In genomic region chr11:131511794-131512193, GRCh38 we compare ENCODE assay signal across 8 cellular contexts.
A peak's percentile ranks its signal among the peaks of the same experiment; 100 is the strongest.
DNase-seq lines count a peak whose midpoint lies in the region; ATAC-seq and FAIRE-seq lines count a peak whose summit lies in the region.

No MANE protein-coding gene starts in this region.

- ATAC-seq in GM21360 (IDR thresholded peaks at IDR 0.05; ENCODE audit: unreplicated experiment), result peak; percentile 72

- H3K36me3 ChIP-seq in iPS DF 6.9 (ENCODE audit: control insufficient read depth, insufficient read depth, low read length), result no peaks in the 10 kb centered on the region

- DNase-seq in DMS153 treated with DMSO at 0.1 percent for 48 hours (lab: John Stamatoyannopoulos, UW; ENCODE audit: unreplicated experiment) (peak; percentile 23), RCC 7860 (ENCODE audit: low spot score) (peak; percentile 11), iPS DF 6.9 (ENCODE audit: low read depth, low spot score) (peak; percentile 60), AG08396 (ENCODE audit: low spot score) (no peak), NCI-H146 treated with DMSO at 0.1 percent for 48 hours (lab: John Stamatoyannopoulos, UW; ENCODE audit: unreplicated experiment) (no peak), COLO829 (ENCODE audit: low spot score) (no peak)
- no peak for DNase-seq in activated CD8-positive, alpha-beta memory T cell treated with anti-CD3 and anti-CD28 coated beads for 24 hours

- no peak overlapping the region for H3K27ac ChIP-seq in iPS DF 6.9 (ENCODE audit: low read length)

- H3K4me1 ChIP-seq in iPS DF 6.9 (ENCODE audit: control insufficient read depth, insufficient read depth, low read length), result no peaks in the 10 kb centered on the region

- FAIRE-seq in RCC 7860 (lab: Jason Lieb, UNC), result no peak

- no peaks in the 10 kb centered on the region for H3K9me3 ChIP-seq in iPS DF 6.9 (ENCODE audit: control insufficient read depth, insufficient read depth, low read length)

- WGBS in iPS DF 6.9 (ENCODE audit: insufficient coverage, insufficient read length), result no CpG with 5 or more reads among the region's 9 CpGs

- no peaks in the 10 kb centered on the region for H3K27me3 ChIP-seq in iPS DF 6.9 (ENCODE audit: control insufficient read depth, insufficient read depth, low read length)

- H3K4me3 ChIP-seq in iPS DF 6.9 (ENCODE audit: low read length), result no peak overlapping the region

Comparison
In these comparisons a context has a peak if more than half of its experiments do, and no peak if none do; other contexts are left out.
1. DNase-seq: peak in DMS153 treated with DMSO at 0.1 percent for 48 hours (single experiment), RCC 7860 (single experiment) and iPS DF 6.9 (single experiment); none in AG08396 (single experiment), NCI-H146 treated with DMSO at 0.1 percent for 48 hours (single experiment), COLO829 (single experiment) and activated CD8-positive, alpha-beta memory T cell treated with anti-CD3 and anti-CD28 coated beads for 24 hours (single experiment).